In genomic region chr4:177441061-177441802, GRCh38 we compare ENCODE assay signal across 8 cellular contexts. TPM values are rescaled to one million over a fixed set of nuclear protein-coding genes. Genes with fewer than 3 reads are reported as not detected.
A peak's percentile ranks its signal among the peaks of the same experiment; 100 is the strongest.
DNase-seq lines count a peak whose midpoint lies in the region; ATAC-seq, FAIRE-seq and TF ChIP-seq lines count a peak whose summit lies in the region.

No MANE protein-coding gene starts in this region.

- H3K4me1 Mint-ChIP-seq in Caco-2 (ENCODE audit: low read depth, unreplicated experiment) = peaks cover 7% of the 10 kb centered on the region

- peak overlapping the region; percentile 91 for H3K27ac ChIP-seq in colonic mucosa

- H3K4me1 ChIP-seq in Caco-2 (0 out of 2 replicates have a peak, but pooled peaks cover 3% of the 10 kb centered on the region), colonic mucosa (peaks cover 5% of the 10 kb centered on the region)

- intact Hi-C loops in Caco-2 (cut with micrococcal nuclease; ENCODE audit: unreplicated experiment) (loop anchor here (5.0 kb wide), 3 partner anchors 129 to 351 kb away; no protein-coding TSS in a partner anchor), colonic mucosa (cut with DNase I) (no loop called here)

- peaks cover 7% of the 10 kb centered on the region for H3K36me3 Mint-ChIP-seq in Caco-2 (ENCODE audit: insufficient read depth, unreplicated experiment)

- POLR2A ChIA-PET in Caco-2 (lab: Charles Lee) = interaction anchor here (1.4 to 1.8 kb wide), 3 partner anchors 31 to 132 kb away, joined by 3 to 11 read pairs (median 7); partner anchors contain the start of gene NEIL3

- no peaks in the 10 kb centered on the region for H3K9me3 Mint-ChIP-seq in Caco-2 (ENCODE audit: unreplicated experiment)

- peak overlapping the region; percentile 98 for H3K4me3 Mint-ChIP-seq in Caco-2 (ENCODE audit: unreplicated experiment)

- H3K9ac ChIP-seq in colonic mucosa (ENCODE audit: low read depth in 2 of 2, low read length in 2 of 2) = peak overlapping the region; percentile 62 to 85

- H3K4me3 ChIP-seq in Caco-2 (ENCODE audit: low read depth, low read length) (peak overlapping the region; percentile 67), colonic mucosa (peak overlapping the region; percentile 56)

- no TSS peak for BruUV-seq in Caco-2 (replicated peaks; lab: Mats Ljungman, UMichigan)

- H3K27me3 Mint-ChIP-seq in Caco-2 (ENCODE audit: insufficient read depth, unreplicated experiment) = no peaks in the 10 kb centered on the region

- no peaks in the 10 kb centered on the region for H3K36me3 ChIP-seq in Caco-2 (ENCODE audit: control insufficient read depth, insufficient read depth, low read length)
- H3K36me3 ChIP-seq in colonic mucosa = no peaks in the 10 kb centered on the region

- DNase-seq in Caco-2 (peak in 1 of 2 experiments; percentile 34), SIG-M5 treated with dmso at 0.1 percent for 504 hours (lab: John Stamatoyannopoulos, UW; ENCODE audit: unreplicated experiment) (peak; percentile 85), colonic mucosa (peak; percentile 22), midbrain (lab: John Stamatoyannopoulos, UW) (peak; percentile 48), urothelium cell line (ENCODE audit: low spot score) (peak; percentile 17), NCI-H2029 treated with DMSO at 0.1 percent for 48 hours (lab: John Stamatoyannopoulos, UW) (no peak)

- H3K27me3 ChIP-seq in Caco-2 (replicated peaks; ENCODE audit: control insufficient read depth, insufficient read depth, low read length) (no peaks in the 10 kb centered on the region), colonic mucosa (no peaks in the 10 kb centered on the region)

- H3K9me3 ChIP-seq in Caco-2 (no peaks in the 10 kb centered on the region), colonic mucosa (no peaks in the 10 kb centered on the region)

- CTCF ChIA-PET in Caco-2 (lab: Charles Lee) = no interaction called here

- peak overlapping the region; percentile 97 for H3K27ac Mint-ChIP-seq in Caco-2 (ENCODE audit: unreplicated experiment)

- peak in 1 of 2 experiments; percentile 12 for TF ChIP-seq CTCF in Caco-2 (IDR thresholded peaks at IDR 0.05; ENCODE audit: insufficient read depth in 1 of 2, low read depth in 1 of 2, low read length in 1 of 2, severe bottlenecking in 1 of 2, unreplicated experiment in 1 of 2)
- TF ChIP-seq CTCF in colonic mucosa (IDR thresholded peaks at IDR 0.05) = no peak

- no peak for FAIRE-seq in urothelium cell line (lab: Jason Lieb, UNC)

- ATAC-seq in GM18909 (IDR thresholded peaks at IDR 0.05; ENCODE audit: poor library complexity, unreplicated experiment) (peak; percentile 24), HG03139 (IDR thresholded peaks at IDR 0.05; ENCODE audit: unreplicated experiment) (peak; percentile 30)

RNA-seq across cellular contexts. Expression of gene AGA, which starts 1.0 kb away (rescaled TPM):
- total RNA-seq in Caco-2 (2022) (25.2 and 35.4 TPM in 2 replicates), colonic mucosa (10 to 100 TPM; 12.2 to 15.2 TPM)
